ENCODE assay signal across 19 cellular contexts in the genomic region with DNA sequence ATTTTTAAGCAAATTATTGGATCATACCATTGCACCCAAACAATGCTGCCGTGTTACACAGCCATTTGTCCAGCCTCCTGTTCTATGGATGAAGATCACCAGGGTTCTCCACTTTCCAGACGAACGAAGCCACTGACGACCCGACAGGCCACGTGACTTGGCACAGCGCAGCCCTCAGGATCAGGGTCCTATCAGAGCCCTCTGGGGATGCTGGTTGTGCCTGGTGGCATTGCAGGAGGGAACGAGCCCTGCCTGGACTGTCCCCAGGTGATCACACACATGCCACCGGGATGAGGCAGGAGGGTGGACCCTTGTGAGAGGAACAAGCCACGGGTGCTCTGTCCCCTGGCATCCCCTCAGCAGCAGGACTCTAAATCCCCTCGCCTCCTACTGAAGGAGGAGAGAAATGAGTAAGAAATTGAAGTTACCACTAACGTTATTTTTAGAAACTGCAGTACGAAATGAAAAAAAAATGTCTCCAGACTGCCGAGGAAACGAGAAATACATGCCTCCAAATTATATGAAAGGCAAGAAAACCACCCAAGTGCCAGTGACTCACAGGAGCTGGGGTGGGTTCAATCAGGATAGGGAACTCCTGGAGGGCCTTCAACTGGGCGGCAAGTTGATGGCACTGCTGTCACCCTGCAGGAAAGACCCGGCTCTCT. TPM values are rescaled to one million over a fixed set of nuclear protein-coding genes. Genes with fewer than 3 reads are reported as not detected.
DNase-seq lines count a peak whose midpoint lies in the region; ATAC-seq and TF ChIP-seq lines count a peak whose summit lies in the region.
"Had no signal": no experiment of that assay in that cellular context is flagged by ENCODE, and none has a peak within 500 bp of the region (broad histone marks: within the 10 kb centered on the region; RNA-seq: fewer than 3 reads in every experiment).

No MANE protein-coding gene starts in this region.

- H3K27me3 ChIP-seq in IMR-90 (ENCODE audit: control insufficient read depth, insufficient read depth, low read length) (peaks cover 9% of the 10 kb centered on the region; the same call in 1 of the 2 replicates), SJSA1 (replicated peaks) (no peaks in the 10 kb centered on the region), neuronal stem cell (ENCODE audit: control insufficient read depth in 3 of 3, insufficient read depth in 3 of 3, low read depth in 1 of 3, low read length in 3 of 3) (peaks cover 0 to 3% (median 0%) of the 10 kb centered on the region in 3 experiments)

- H3K9ac ChIP-seq in IMR-90 (ENCODE audit: low read depth, low read length): no peak overlapping the region
- no peak overlapping the region for H3K9ac ChIP-seq in neuronal stem cell (ENCODE audit: low read depth, low read length, poor library complexity)
- H3K9ac ChIP-seq: SK-N-SH had no signal

- no peak overlapping the region for H2BK20ac ChIP-seq in IMR-90 (ENCODE audit: low read depth, low read length)

- TF ChIP-seq POLR2A in IMR-90 (IDR thresholded peaks at IDR 0.05; ENCODE audit: low read depth, low read length): no peak

- no TSS peak for BruUV-seq in IMR-90 (replicated peaks; lab: Mats Ljungman, UMichigan)

- no peak overlapping the region for H3K18ac ChIP-seq in IMR-90 (ENCODE audit: low read depth, low read length)
- no peak overlapping the region for H3K18ac ChIP-seq in neuronal stem cell (ENCODE audit: low read length)

- WGBS in IMR-90 (ENCODE audit: extremely low coverage in 2 of 2, insufficient read length in 1 of 2), 2 experiments: 80% methylated on average over 5 of the region's 17 CpGs; no CpG with 5 or more reads in 1 of the 2 experiments
- no CpG with 5 or more reads among the region's 17 CpGs for WGBS in neuronal stem cell (ENCODE audit: extremely low coverage in 2 of 2, insufficient read length in 2 of 2, insufficient replicate concordance in 1 of 2), 2 donors

- DNase-seq in IMR-90 (no peak), SJSA1 (ENCODE audit: low read depth in 1 of 2, low spot score in 2 of 2) (peak in 1 of 2 experiments; percentile 56), fibroblast of mammary gland (ENCODE audit: low read depth) (peak; percentile 10), neuronal stem cell (ENCODE audit: low spot score) (no peak), NCI-H774 (lab: John Stamatoyannopoulos, UW) (no peak), HK-2 (ENCODE audit: unreplicated experiment) (no peak), NCI-H1436 (lab: John Stamatoyannopoulos, UW) (no peak), iPS-NIHi11 (ENCODE audit: low spot score) (no peak)
- DNase-seq: ACHN; AML-193; CD4-positive, alpha-beta T cell; EL; H9; NCI-H1436 treated with DMSO at 0.1 percent for 48 hours; NCI-H2081; NCI-H510A treated with DMSO at 0.1 percent for 48 hours; Right ventricle myocardium superior; SK-N-SH had no signal

- no peak overlapping the region for H3K14ac ChIP-seq in IMR-90 (replicated peaks; ENCODE audit: low read depth, low read length)
- no peak overlapping the region for H3K14ac ChIP-seq in neuronal stem cell (ENCODE audit: low read length)

- POLR2A ChIA-PET in IMR-90 (lab: Charles Lee; ENCODE audit: unreplicated experiment): no interaction called here

- H3K79me1 ChIP-seq in IMR-90 (ENCODE audit: low read depth in 1 of 2, low read length in 2 of 2) (no peaks in the 10 kb centered on the region), neuronal stem cell (ENCODE audit: low read depth, low read length) (peaks cover 2% of the 10 kb centered on the region)

- H2AK9ac ChIP-seq in IMR-90 (replicated peaks; ENCODE audit: low read depth, low read length, poor library complexity): no peak overlapping the region

- no peak overlapping the region for H2AK5ac ChIP-seq in IMR-90 (ENCODE audit: low read depth, low read length)
- H2AK5ac ChIP-seq in neuronal stem cell (ENCODE audit: low read depth, low read length): no peak overlapping the region

- ATAC-seq in IMR-90 (ENCODE audit: low read depth): no peak

- no peak overlapping the region for H2BK12ac ChIP-seq in neuronal stem cell (ENCODE audit: low read length)

- H2BK120ac ChIP-seq in IMR-90 (ENCODE audit: low read depth, low read length): no peak overlapping the region
- H2BK120ac ChIP-seq in neuronal stem cell (ENCODE audit: low read depth, low read length): no peak overlapping the region

- no peaks in the 10 kb centered on the region for H4K20me1 ChIP-seq in IMR-90 (ENCODE audit: insufficient read depth, low read length)

- intact Hi-C loops in IMR-90 (cut with micrococcal nuclease): no loop called here

- no peak for TF ChIP-seq RAD21 in IMR-90 (IDR thresholded peaks at IDR 0.05; ENCODE audit: low read length)

- no peak overlapping the region for H2BK15ac ChIP-seq in IMR-90 (ENCODE audit: low read depth, low read length)
- H2BK15ac ChIP-seq in neuronal stem cell (ENCODE audit: low read length): peak overlapping the region; percentile 5

- TF ChIP-seq CTCF in IMR-90 (conservative IDR thresholded peaks at IDR 0.05; ENCODE audit: low read depth, low read length) (no peak), fibroblast of mammary gland (conservative IDR thresholded peaks at IDR 0.05; ENCODE audit: control insufficient read depth, insufficient read depth, low read depth, low read length) (no peak)

- H3K9me3 ChIP-seq in IMR-90 (ENCODE audit: control insufficient read depth, insufficient read depth, low read length) (peaks cover 2% of the 10 kb centered on the region; the same call in 1 of the 2 replicates), SJSA1 (replicated peaks) (no peaks in the 10 kb centered on the region), neuronal stem cell (replicated peaks in 1 of 2; ENCODE audit: control insufficient read depth in 2 of 2, insufficient read depth in 1 of 2, low read depth in 1 of 2, low read length in 2 of 2) (peaks cover 0 to 10% of the 10 kb centered on the region in 2 donors)
- H3K9me3 ChIP-seq: SK-N-SH had no signal

- H3K9me1 ChIP-seq in IMR-90 (ENCODE audit: insufficient read depth, low read length): no peaks in the 10 kb centered on the region

- dilution Hi-C loops in IMR-90 (cut with HindIII; ENCODE audit: low sequenced_read_pairs, unreplicated experiment): no loop called here

- H3K4ac ChIP-seq in IMR-90 (ENCODE audit: low read depth, low read length) (no peak overlapping the region), neuronal stem cell (ENCODE audit: low read length) (no peak overlapping the region)

- H2BK5ac ChIP-seq in IMR-90 (ENCODE audit: low read depth, low read length, poor library complexity, severe bottlenecking) (no peak overlapping the region), neuronal stem cell (ENCODE audit: low read length) (no peak overlapping the region)

- in situ Hi-C loops in IMR-90 (cut with MboI; ENCODE audit: low sequenced_read_pairs): no loop called here

- H4K5ac ChIP-seq in IMR-90 (ENCODE audit: low read depth, low read length): no peak overlapping the region

- H3K4me1 ChIP-seq in IMR-90 (ENCODE audit: control insufficient read depth, insufficient read depth, low read length) (no peaks in the 10 kb centered on the region), SJSA1 (replicated peaks) (peaks cover 28% of the 10 kb centered on the region), neuronal stem cell (ENCODE audit: control insufficient read depth in 2 of 2, insufficient read depth in 1 of 2, low read depth in 1 of 2, low read length in 2 of 2) (peaks cover 0 to 4% of the 10 kb centered on the region in 2 donors)

- CTCF ChIA-PET in IMR-90 (lab: Yijun Ruan, JAX): interaction anchor here (0.6 kb wide), 1 partner anchor 17 kb away, joined by 3 read pairs; no protein-coding TSS in a partner anchor

- no peak overlapping the region for H3K4me2 ChIP-seq in IMR-90 (ENCODE audit: low read depth, low read length)
- no peak overlapping the region for H3K4me2 ChIP-seq in neuronal stem cell (ENCODE audit: insufficient read depth, low read length, poor library complexity, severe bottlenecking)
- H3K4me2 ChIP-seq: SK-N-SH had no signal

- H3K36me3 ChIP-seq in IMR-90 (ENCODE audit: control insufficient read depth, insufficient read depth, low read length): no peaks in the 10 kb centered on the region
- H3K36me3 ChIP-seq in SJSA1: no peaks in the 10 kb centered on the region
- no peaks in the 10 kb centered on the region for H3K36me3 ChIP-seq in neuronal stem cell (replicated peaks in 1 of 2; ENCODE audit: control insufficient read depth in 2 of 2, insufficient read depth in 2 of 2, low read length in 2 of 2)

- H3K4me3 ChIP-seq in IMR-90 (ENCODE audit: insufficient read depth, low read depth, low read length): no peak overlapping the region
- no peak overlapping the region for H3K4me3 ChIP-seq in SJSA1
- no peak overlapping the region for H3K4me3 ChIP-seq in fibroblast of mammary gland (ENCODE audit: control insufficient read depth, low read depth, low read length)
- no peak overlapping the region for H3K4me3 ChIP-seq in neuronal stem cell (ENCODE audit: low read length in 2 of 2)

- H4K8ac ChIP-seq in IMR-90 (ENCODE audit: low read depth in 2 of 2, low read length in 2 of 2): no peak overlapping the region
- H4K8ac ChIP-seq in neuronal stem cell (ENCODE audit: low read depth, low read length): no peak overlapping the region

- H3K27ac ChIP-seq in IMR-90 (ENCODE audit: insufficient read depth, low read length): no peak overlapping the region
- peak overlapping the region; percentile 29; the same call in 1 of the 2 replicates for H3K27ac ChIP-seq in SJSA1
- no peak overlapping the region for H3K27ac ChIP-seq in neuronal stem cell (replicated peaks; ENCODE audit: low read length)
- H3K27ac ChIP-seq: HL-60 had no signal

- H2AFZ ChIP-seq in IMR-90 (replicated peaks; ENCODE audit: low read length, poor library complexity) (peak overlapping the region; percentile 32), neuronal stem cell (ENCODE audit: low read length) (no peak overlapping the region)

- H4K91ac ChIP-seq in IMR-90 (ENCODE audit: insufficient read depth, low read depth, low read length) (no peak overlapping the region), neuronal stem cell (ENCODE audit: low read depth, low read length, poor library complexity) (no peak overlapping the region)

- H3K56ac ChIP-seq in IMR-90 (ENCODE audit: extremely low read depth, insufficient read depth, low read length): no peak overlapping the region

- H3K23ac ChIP-seq in IMR-90 (ENCODE audit: low read depth, low read length): no peak overlapping the region
- no peak overlapping the region for H3K23ac ChIP-seq in neuronal stem cell (ENCODE audit: low read depth, low read length, poor library complexity)

TF ChIP-seq in IMR-90, 13 proteins besides CTCF, POLR2A, EP300 and RAD21 (continues in another document):
- no peak for TF ChIP-seq MAFK (IDR thresholded peaks at IDR 0.05; ENCODE audit: low read depth, low read length)
- no peak for TF ChIP-seq FOS (IDR thresholded peaks at IDR 0.05; ENCODE audit: low read depth, low read length)
- no peak for TF ChIP-seq SMC3 (IDR thresholded peaks at IDR 0.05; ENCODE audit: low read depth, low read length)

RNA-seq across cellular contexts. Expression of a gene that starts 58.7 kb away (rescaled TPM):
- total RNA-seq in IMR-90 (2012; rRNA removed): 0.56 and 0.90 TPM in 2 replicates
- polyA plus RNA-seq in IMR-90 (2012; rRNA removed): 0.89 and 1.1 TPM in 2 replicates
- 0.63 and 1.4 TPM in 2 replicates for polyA plus RNA-seq in IMR-90 (2012; cell fraction: cytosol; rRNA removed)
- polyA plus RNA-seq in IMR-90 (2012; cell fraction: nucleus; rRNA removed; ENCODE audit: low replicate concordance): 0.84 and 1.3 TPM in 2 replicates
- total RNA-seq in SJSA1 (2014; rRNA removed; shearing (Covaris generic)): 6.5 and 10.3 TPM in 2 replicates
- polyA plus RNA-seq in neuronal stem cell (2013, experiment 1 of 2): 44.9 TPM
- 45.6 TPM for polyA plus RNA-seq in neuronal stem cell (2013, experiment 2 of 2)
